In the genomic region with DNA sequence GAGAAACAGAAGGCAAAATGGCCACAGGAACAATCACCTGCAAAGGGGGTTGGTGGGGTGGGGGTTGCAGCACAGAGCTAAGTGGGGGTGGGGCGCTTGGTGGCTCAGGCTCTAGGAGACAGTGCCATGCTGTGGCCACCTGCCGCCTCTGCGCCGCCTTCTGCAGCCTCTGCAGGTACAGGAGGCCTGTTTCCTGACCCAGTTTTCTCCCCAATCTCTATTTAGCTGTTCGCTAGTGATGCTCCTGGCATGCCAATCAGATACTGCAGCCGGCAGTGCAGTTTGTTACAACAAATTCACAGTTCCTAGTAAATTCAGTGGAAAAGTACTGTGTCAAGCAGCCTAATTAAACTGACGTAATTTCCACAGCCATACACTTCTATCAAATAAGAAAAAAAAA, we compare ENCODE assay signal across 9 cellular contexts.
DNase-seq lines count a peak whose midpoint lies in the region; TF ChIP-seq lines count a peak whose summit lies in the region.
"Had no signal": no experiment of that assay in that cellular context is flagged by ENCODE, and none has a peak within 500 bp of the region (broad histone marks: within the 10 kb centered on the region; RNA-seq: fewer than 3 reads in every experiment).

No MANE protein-coding gene starts in this region.

- H3K4me3 Mint-ChIP-seq in neural crest cell = no peak overlapping the region
- H3K4me3 Mint-ChIP-seq: activated naive CD8-positive, alpha-beta T cell treated with anti-CD3 and anti-CD28 coated beads for 36 hours had no signal

- DNase-seq in DMS 273 (lab: John Stamatoyannopoulos, UW; ENCODE audit: unreplicated experiment) = peak; percentile 30
- DNase-seq in DMS 273 treated with DMSO at 0.1 percent for 48 hours (lab: John Stamatoyannopoulos, UW) = no peak
- peak; percentile 5 for DNase-seq in NB4 (ENCODE audit: low read depth)
- DNase-seq in caudate nucleus (lab: John Stamatoyannopoulos, UW) = peak in 49 of 61 donors; percentile 5 to 99 (median 46)
- DNase-seq in neural crest cell (ENCODE audit: low read depth, low spot score) = no peak
- no peak for DNase-seq in T1000 (lab: John Stamatoyannopoulos, UW)
- DNase-seq in dedifferentiated amniotic fluid mesenchymal stem cell (ENCODE audit: extremely low spot score) = no peak
- DNase-seq in RPMI8226 = no peak
- DNase-seq: activated naive CD8-positive, alpha-beta T cell treated with anti-CD3 and anti-CD28 coated beads for 36 hours had no signal

- H3K4me1 Mint-ChIP-seq in neural crest cell = no peaks in the 10 kb centered on the region
- H3K4me1 Mint-ChIP-seq: activated naive CD8-positive, alpha-beta T cell treated with anti-CD3 and anti-CD28 coated beads for 36 hours had no signal

- no peaks in the 10 kb centered on the region for H3K9me3 Mint-ChIP-seq in neural crest cell
- H3K9me3 Mint-ChIP-seq: activated naive CD8-positive, alpha-beta T cell treated with anti-CD3 and anti-CD28 coated beads for 36 hours had no signal

- no peak overlapping the region for H3K27ac Mint-ChIP-seq in neural crest cell (ENCODE audit: unreplicated experiment)
- H3K27ac Mint-ChIP-seq: activated naive CD8-positive, alpha-beta T cell treated with anti-CD3 and anti-CD28 coated beads for 36 hours had no signal

- H3K36me3 Mint-ChIP-seq in neural crest cell (ENCODE audit: low read depth) = no peaks in the 10 kb centered on the region

- TF ChIP-seq CTCF in NB4 (IDR thresholded peaks at IDR 0.05; ENCODE audit: low read depth, low read length) = no peak
- peak; percentile 47 for TF ChIP-seq CTCF in neural crest cell (conservative IDR thresholded peaks at IDR 0.05)

- no peak overlapping the region for H3K27ac ChIP-seq in caudate nucleus (ENCODE audit: low read depth, low read length)

- H3K4me3 ChIP-seq in NB4 (ENCODE audit: low read depth, low read length) = no peak overlapping the region

- no peaks in the 10 kb centered on the region for H3K27me3 Mint-ChIP-seq in neural crest cell (ENCODE audit: low read depth)
- H3K27me3 Mint-ChIP-seq: activated naive CD8-positive, alpha-beta T cell treated with anti-CD3 and anti-CD28 coated beads for 36 hours had no signal

- TF ChIP-seq POLR2A in NB4 (IDR thresholded peaks at IDR 0.05; ENCODE audit: extremely low read depth, insufficient read length) = no peak

Comparison
In these comparisons a context has a peak if more than half of its experiments do, and no peak if none do; other contexts are left out.
1. DNase-seq: peak in DMS 273 (single experiment), NB4 (single experiment) and caudate nucleus (49 of 61); none in DMS 273 treated with DMSO at 0.1 percent for 48 hours (single experiment), neural crest cell (single experiment), T1000 (single experiment), dedifferentiated amniotic fluid mesenchymal stem cell (single experiment) and RPMI8226 (single experiment).